In the genomic region with DNA sequence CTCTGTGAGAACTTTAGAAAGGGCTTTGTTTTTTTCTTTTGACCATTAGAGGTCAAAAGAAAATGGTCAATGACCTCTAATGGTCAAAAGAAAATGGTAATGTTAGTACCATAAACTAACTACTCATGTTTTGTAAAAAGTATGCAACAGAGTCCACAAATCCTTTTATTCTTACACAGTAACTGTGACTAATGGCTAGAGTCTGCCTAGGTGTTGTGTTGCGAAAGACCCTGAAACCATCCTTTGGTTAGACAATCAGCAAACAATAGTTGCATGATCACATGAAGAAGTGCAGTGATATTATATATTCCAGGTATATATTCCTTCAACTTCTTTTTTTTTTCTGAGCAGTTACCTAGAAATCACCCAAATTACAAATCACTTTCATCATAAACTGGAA, we compare ENCODE assay signal across 1 cellular context.
TF ChIP-seq lines count a peak whose summit lies in the region.

No MANE protein-coding gene starts in this region.

TF ChIP-seq in H1, 55 proteins besides CTCF, POLR2A, EP300 and RAD21:
- TF ChIP-seq CEBPB (IDR thresholded peaks at IDR 0.05; ENCODE audit: low read depth, low read length), result 0 out of 2 replicates have a peak, but pooled peaks have one; percentile 23
- TF ChIP-seq EGR1 (IDR thresholded peaks at IDR 0.05; ENCODE audit: borderline replicate concordance, low read depth, low read length), result no peak
